1 cellular context compared by ENCODE assay signal in the genomic region with DNA sequence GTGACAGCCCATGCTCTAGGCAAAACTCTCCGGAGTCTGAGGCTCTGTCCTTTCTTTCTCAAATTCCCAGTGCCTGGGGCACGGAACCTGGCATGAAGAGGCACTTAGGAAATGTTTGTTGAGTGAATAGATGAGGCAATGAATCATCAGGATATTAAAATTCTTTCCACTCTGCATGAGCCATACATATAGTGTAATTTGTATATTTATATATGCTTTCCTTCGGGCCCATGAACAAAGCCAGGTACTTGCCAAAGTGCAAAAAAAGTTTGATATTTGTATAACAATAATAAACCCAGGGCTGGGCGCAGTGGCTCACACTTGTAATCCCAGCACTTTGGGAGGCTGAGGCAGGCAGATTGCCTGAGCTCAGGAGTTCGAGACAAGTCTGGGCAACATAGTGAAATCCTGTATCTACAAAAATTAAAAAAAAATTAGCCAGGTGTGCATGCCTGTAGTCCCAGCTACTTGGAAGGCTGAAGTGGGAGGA.
TF ChIP-seq lines count a peak whose summit lies in the region.

No MANE protein-coding gene starts in this region.

TF ChIP-seq in HEK293, 187 proteins besides CTCF, POLR2A, EP300 and RAD21 (continued from another document):
- TF ChIP-seq, protein P1, sequence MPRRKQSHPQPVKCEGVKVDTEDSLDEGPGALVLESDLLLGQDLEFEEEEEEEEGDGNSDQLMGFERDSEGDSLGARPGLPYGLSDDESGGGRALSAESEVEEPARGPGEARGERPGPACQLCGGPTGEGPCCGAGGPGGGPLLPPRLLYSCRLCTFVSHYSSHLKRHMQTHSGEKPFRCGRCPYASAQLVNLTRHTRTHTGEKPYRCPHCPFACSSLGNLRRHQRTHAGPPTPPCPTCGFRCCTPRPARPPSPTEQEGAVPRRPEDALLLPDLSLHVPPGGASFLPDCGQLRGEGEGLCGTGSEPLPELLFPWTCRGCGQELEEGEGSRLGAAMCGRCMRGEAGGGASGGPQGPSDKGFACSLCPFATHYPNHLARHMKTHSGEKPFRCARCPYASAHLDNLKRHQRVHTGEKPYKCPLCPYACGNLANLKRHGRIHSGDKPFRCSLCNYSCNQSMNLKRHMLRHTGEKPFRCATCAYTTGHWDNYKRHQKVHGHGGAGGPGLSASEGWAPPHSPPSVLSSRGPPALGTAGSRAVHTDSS (tag by site-specific recombination; IDR thresholded peaks at IDR 0.05): no peak
- TF ChIP-seq ZNF140 (tag by site-specific recombination; IDR thresholded peaks at IDR 0.05) (no peak), ZFP3 (tag by site-specific recombination; IDR thresholded peaks at IDR 0.05; ENCODE audit: low read depth) (no peak), FEZF1 (tag by site-specific recombination; IDR thresholded peaks at IDR 0.05) (peak; percentile 79), KLF8 (tag by site-specific recombination; IDR thresholded peaks at IDR 0.05) (no peak), REPIN1 (tag by site-specific recombination; IDR thresholded peaks at IDR 0.05; ENCODE audit: low read depth) (no peak), ZNF157 (tag by site-specific recombination; IDR thresholded peaks at IDR 0.05) (no peak), ZNF843 (tag by site-specific recombination; IDR thresholded peaks at IDR 0.05) (peak; percentile 33; the same call in 1 of the 2 replicates), ZNF404 (tag by site-specific recombination; IDR thresholded peaks at IDR 0.05) (no peak), ZNF529 (tag by site-specific recombination; IDR thresholded peaks at IDR 0.05; ENCODE audit: insufficient replicate concordance) (no peak), ZFHX2 (tag by site-specific recombination; conservative IDR thresholded peaks at IDR 0.05) (no peak), ZNF670 (tag by site-specific recombination; IDR thresholded peaks at IDR 0.05; ENCODE audit: low read depth) (no peak), GLI2 (tag by site-specific recombination; IDR thresholded peaks at IDR 0.05; ENCODE audit: borderline replicate concordance, low read depth) (peak; percentile 70; the same call in 1 of the 2 replicates), ZNF132 (tag by site-specific recombination; IDR thresholded peaks at IDR 0.05; ENCODE audit: borderline replicate concordance) (no peak), ZNF202 (tag by site-specific recombination; IDR thresholded peaks at IDR 0.05; ENCODE audit: borderline replicate concordance) (no peak), ZNF776 (tag by site-specific recombination; IDR thresholded peaks at IDR 0.05; ENCODE audit: borderline replicate concordance) (no peak), ZNF426 (tag by site-specific recombination; IDR thresholded peaks at IDR 0.05) (no peak), ZNF621 (tag by site-specific recombination; IDR thresholded peaks at IDR 0.05) (no peak), ZNF610 (tag by site-specific recombination; IDR thresholded peaks at IDR 0.05; ENCODE audit: borderline replicate concordance) (no peak), ZNF112 (tag by site-specific recombination; IDR thresholded peaks at IDR 0.05) (no peak), ZNF658 (tag by site-specific recombination; IDR thresholded peaks at IDR 0.05) (no peak), KLF10 (tag by site-specific recombination; IDR thresholded peaks at IDR 0.05) (no peak), ZNF791 (tag by site-specific recombination; IDR thresholded peaks at IDR 0.05) (no peak), ZNF292 (tag by site-specific recombination; IDR thresholded peaks at IDR 0.05; ENCODE audit: borderline replicate concordance, low read depth) (no peak), SALL2 (tag by site-specific recombination; IDR thresholded peaks at IDR 0.05; ENCODE audit: borderline replicate concordance) (no peak), ZBTB8A (tag by site-specific recombination; IDR thresholded peaks at IDR 0.05) (no peak), MZF1 (tag by site-specific recombination; IDR thresholded peaks at IDR 0.05; ENCODE audit: borderline replicate concordance) (no peak), ZNF549 (tag by site-specific recombination; IDR thresholded peaks at IDR 0.05) (no peak), ZNF2 (tag by site-specific recombination; IDR thresholded peaks at IDR 0.05) (0 out of 2 replicates have a peak, but pooled peaks have one; percentile 16), ZNF777 (tag by site-specific recombination; IDR thresholded peaks at IDR 0.05; ENCODE audit: borderline replicate concordance) (no peak), ZBTB48 (tag by site-specific recombination; IDR thresholded peaks at IDR 0.05) (no peak), ZNF747 (tag by site-specific recombination; IDR thresholded peaks at IDR 0.05) (no peak), ZNF555 (tag by site-specific recombination; conservative IDR thresholded peaks at IDR 0.05) (no peak), ZNF624 (tag by site-specific recombination; IDR thresholded peaks at IDR 0.05) (no peak), ZNF184 (tag by site-specific recombination; IDR thresholded peaks at IDR 0.05) (0 out of 2 replicates have a peak, but pooled peaks have one; percentile 16), ZNF341 (tag by site-specific recombination; IDR thresholded peaks at IDR 0.05; ENCODE audit: low read depth) (no peak), ZNF155 (tag by site-specific recombination; IDR thresholded peaks at IDR 0.05) (no peak), ZNF768 (tag by site-specific recombination; IDR thresholded peaks at IDR 0.05) (no peak), GFI1B (tag by site-specific recombination; IDR thresholded peaks at IDR 0.05) (0 out of 2 replicates have a peak, but pooled peaks have one; percentile 16), ZNF324 (tag by site-specific recombination; IDR thresholded peaks at IDR 0.05) (no peak), ZNF510 (tag by site-specific recombination; IDR thresholded peaks at IDR 0.05; ENCODE audit: insufficient replicate concordance) (no peak), RBAK (tag by site-specific recombination; IDR thresholded peaks at IDR 0.05) (no peak), ZNF560 (tag by site-specific recombination; IDR thresholded peaks at IDR 0.05; ENCODE audit: borderline replicate concordance) (no peak), ZNF596 (tag by site-specific recombination; IDR thresholded peaks at IDR 0.05) (no peak), WT1 (tag by site-specific recombination; IDR thresholded peaks at IDR 0.05) (no peak), ZNF169 (tag by site-specific recombination; IDR thresholded peaks at IDR 0.05) (no peak), ZNF433 (tag by site-specific recombination; IDR thresholded peaks at IDR 0.05; ENCODE audit: low read depth) (no peak), SP3 (tag by site-specific recombination; IDR thresholded peaks at IDR 0.05) (no peak), SCRT1 (tag by site-specific recombination; IDR thresholded peaks at IDR 0.05; ENCODE audit: borderline replicate concordance) (no peak), ZNF121 (tag by site-specific recombination; IDR thresholded peaks at IDR 0.05) (no peak), ZNF626 (tag by site-specific recombination; IDR thresholded peaks at IDR 0.05) (no peak)
- TF ChIP-seq, protein P2, sequence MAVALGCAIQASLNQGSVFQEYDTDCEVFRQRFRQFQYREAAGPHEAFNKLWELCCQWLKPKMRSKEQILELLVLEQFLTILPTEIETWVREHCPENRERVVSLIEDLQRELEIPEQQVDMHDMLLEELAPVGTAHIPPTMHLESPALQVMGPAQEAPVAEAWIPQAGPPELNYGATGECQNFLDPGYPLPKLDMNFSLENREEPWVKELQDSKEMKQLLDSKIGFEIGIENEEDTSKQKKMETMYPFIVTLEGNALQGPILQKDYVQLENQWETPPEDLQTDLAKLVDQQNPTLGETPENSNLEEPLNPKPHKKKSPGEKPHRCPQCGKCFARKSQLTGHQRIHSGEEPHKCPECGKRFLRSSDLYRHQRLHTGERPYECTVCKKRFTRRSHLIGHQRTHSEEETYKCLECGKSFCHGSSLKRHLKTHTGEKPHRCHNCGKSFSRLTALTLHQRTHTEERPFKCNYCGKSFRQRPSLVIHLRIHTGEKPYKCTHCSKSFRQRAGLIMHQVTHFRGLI (tag by site-specific recombination; IDR thresholded peaks at IDR 0.05): no peak
- TF ChIP-seq, protein P3, sequence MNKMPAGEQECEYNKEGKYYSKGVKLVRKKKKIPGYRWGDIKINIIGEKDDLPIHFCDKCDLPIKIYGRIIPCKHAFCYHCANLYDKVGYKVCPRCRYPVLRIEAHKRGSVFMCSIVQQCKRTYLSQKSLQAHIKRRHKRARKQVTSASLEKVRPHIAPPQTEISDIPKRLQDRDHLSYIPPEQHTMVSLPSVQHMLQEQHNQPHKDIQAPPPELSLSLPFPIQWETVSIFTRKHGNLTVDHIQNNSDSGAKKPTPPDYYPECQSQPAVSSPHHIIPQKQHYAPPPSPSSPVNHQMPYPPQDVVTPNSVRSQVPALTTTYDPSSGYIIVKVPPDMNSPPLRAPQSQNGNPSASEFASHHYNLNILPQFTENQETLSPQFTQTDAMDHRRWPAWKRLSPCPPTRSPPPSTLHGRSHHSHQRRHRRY (tag by site-specific recombination; IDR thresholded peaks at IDR 0.05): no peak
- TF ChIP-seq, protein P4, sequence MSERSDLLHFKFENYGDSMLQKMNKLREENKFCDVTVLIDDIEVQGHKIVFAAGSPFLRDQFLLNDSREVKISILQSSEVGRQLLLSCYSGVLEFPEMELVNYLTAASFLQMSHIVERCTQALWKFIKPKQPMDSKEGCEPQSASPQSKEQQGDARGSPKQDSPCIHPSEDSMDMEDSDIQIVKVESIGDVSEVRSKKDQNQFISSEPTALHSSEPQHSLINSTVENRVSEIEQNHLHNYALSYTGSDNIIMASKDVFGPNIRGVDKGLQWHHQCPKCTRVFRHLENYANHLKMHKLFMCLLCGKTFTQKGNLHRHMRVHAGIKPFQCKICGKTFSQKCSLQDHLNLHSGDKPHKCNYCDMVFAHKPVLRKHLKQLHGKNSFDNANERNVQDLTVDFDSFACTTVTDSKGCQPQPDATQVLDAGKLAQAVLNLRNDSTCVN (tag by site-specific recombination; optimal IDR thresholded peaks at IDR 0.05): no peak
- TF ChIP-seq, protein P5, sequence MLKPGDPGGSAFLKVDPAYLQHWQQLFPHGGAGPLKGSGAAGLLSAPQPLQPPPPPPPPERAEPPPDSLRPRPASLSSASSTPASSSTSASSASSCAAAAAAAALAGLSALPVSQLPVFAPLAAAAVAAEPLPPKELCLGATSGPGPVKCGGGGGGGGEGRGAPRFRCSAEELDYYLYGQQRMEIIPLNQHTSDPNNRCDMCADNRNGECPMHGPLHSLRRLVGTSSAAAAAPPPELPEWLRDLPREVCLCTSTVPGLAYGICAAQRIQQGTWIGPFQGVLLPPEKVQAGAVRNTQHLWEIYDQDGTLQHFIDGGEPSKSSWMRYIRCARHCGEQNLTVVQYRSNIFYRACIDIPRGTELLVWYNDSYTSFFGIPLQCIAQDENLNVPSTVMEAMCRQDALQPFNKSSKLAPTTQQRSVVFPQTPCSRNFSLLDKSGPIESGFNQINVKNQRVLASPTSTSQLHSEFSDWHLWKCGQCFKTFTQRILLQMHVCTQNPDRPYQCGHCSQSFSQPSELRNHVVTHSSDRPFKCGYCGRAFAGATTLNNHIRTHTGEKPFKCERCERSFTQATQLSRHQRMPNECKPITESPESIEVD (tag by site-specific recombination; IDR thresholded peaks at IDR 0.05): peak; percentile 83
- TF ChIP-seq, protein P6, sequence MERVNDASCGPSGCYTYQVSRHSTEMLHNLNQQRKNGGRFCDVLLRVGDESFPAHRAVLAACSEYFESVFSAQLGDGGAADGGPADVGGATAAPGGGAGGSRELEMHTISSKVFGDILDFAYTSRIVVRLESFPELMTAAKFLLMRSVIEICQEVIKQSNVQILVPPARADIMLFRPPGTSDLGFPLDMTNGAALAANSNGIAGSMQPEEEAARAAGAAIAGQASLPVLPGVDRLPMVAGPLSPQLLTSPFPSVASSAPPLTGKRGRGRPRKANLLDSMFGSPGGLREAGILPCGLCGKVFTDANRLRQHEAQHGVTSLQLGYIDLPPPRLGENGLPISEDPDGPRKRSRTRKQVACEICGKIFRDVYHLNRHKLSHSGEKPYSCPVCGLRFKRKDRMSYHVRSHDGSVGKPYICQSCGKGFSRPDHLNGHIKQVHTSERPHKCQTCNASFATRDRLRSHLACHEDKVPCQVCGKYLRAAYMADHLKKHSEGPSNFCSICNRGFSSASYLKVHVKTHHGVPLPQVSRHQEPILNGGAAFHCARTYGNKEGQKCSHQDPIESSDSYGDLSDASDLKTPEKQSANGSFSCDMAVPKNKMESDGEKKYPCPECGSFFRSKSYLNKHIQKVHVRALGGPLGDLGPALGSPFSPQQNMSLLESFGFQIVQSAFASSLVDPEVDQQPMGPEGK (tag by site-specific recombination; IDR thresholded peaks at IDR 0.05): no peak
- TF ChIP-seq, protein P7, sequence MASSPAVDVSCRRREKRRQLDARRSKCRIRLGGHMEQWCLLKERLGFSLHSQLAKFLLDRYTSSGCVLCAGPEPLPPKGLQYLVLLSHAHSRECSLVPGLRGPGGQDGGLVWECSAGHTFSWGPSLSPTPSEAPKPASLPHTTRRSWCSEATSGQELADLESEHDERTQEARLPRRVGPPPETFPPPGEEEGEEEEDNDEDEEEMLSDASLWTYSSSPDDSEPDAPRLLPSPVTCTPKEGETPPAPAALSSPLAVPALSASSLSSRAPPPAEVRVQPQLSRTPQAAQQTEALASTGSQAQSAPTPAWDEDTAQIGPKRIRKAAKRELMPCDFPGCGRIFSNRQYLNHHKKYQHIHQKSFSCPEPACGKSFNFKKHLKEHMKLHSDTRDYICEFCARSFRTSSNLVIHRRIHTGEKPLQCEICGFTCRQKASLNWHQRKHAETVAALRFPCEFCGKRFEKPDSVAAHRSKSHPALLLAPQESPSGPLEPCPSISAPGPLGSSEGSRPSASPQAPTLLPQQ (tag by site-specific recombination; IDR thresholded peaks at IDR 0.05): no peak
- TF ChIP-seq, protein P8, sequence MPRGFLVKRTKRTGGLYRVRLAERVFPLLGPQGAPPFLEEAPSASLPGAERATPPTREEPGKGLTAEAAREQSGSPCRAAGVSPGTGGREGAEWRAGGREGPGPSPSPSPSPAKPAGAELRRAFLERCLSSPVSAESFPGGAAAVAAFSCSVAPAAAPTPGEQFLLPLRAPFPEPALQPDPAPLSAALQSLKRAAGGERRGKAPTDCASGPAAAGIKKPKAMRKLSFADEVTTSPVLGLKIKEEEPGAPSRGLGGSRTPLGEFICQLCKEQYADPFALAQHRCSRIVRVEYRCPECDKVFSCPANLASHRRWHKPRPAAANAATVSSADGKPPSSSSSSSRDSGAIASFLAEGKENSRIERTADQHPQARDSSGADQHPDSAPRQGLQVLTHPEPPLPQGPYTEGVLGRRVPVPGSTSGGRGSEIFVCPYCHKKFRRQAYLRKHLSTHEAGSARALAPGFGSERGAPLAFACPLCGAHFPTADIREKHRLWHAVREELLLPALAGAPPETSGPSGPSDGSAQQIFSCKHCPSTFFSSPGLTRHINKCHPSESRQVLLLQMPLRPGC (tag by site-specific recombination; IDR thresholded peaks at IDR 0.05): 0 out of 2 replicates have a peak, but pooled peaks have one; percentile 55
